Comparison of ENCODE assay signal across 1 cellular context in the genomic region with DNA sequence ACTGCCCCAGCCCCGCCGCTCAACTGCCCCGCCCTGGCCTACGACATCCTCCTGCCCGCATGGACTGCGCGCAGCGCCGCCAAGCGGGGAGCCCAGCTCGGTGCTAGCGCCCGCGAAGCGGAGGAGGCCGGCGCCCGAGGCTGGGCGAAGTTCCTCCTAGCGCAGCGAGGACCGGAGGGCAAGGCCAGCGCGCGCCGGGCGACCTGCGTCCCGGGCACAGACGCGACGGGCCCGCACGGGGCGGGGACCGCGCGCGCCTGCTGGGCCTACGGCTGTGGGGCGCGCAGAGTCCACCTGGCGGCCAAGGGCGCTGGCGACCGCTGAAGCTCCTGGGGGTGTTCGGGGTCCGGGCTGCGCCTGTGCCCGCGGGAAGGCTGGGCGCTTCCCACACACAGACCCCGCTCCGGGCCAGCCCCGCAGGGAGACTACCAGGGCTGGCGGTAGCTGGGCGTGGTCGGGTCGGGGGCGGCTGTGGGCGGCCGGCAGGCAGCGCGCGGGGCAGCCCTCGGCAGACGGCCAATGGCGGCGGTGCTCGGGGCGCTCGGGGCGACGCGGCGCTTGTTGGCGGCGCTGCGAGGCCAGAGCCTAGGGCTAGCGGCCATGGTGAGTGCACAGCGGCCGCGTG.
TF ChIP-seq lines count a peak whose summit lies in the region.

A gene (plus strand): TSS at position 511 of the 625 bp plus-strand sequence. CDS start 9 bp downstream, at position 520.

TF ChIP-seq in HepG2, 621 proteins besides CTCF, POLR2A, EP300 and RAD21 (continues in another document):
- TF ChIP-seq, protein P1, sequence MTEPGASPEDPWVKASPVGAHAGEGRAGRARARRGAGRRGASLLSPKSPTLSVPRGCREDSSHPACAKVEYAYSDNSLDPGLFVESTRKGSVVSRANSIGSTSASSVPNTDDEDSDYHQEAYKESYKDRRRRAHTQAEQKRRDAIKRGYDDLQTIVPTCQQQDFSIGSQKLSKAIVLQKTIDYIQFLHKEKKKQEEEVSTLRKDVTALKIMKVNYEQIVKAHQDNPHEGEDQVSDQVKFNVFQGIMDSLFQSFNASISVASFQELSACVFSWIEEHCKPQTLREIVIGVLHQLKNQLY (CRISPR knock-in tag; IDR thresholded peaks at IDR 0.05): no peak
- TF ChIP-seq, protein P2, sequence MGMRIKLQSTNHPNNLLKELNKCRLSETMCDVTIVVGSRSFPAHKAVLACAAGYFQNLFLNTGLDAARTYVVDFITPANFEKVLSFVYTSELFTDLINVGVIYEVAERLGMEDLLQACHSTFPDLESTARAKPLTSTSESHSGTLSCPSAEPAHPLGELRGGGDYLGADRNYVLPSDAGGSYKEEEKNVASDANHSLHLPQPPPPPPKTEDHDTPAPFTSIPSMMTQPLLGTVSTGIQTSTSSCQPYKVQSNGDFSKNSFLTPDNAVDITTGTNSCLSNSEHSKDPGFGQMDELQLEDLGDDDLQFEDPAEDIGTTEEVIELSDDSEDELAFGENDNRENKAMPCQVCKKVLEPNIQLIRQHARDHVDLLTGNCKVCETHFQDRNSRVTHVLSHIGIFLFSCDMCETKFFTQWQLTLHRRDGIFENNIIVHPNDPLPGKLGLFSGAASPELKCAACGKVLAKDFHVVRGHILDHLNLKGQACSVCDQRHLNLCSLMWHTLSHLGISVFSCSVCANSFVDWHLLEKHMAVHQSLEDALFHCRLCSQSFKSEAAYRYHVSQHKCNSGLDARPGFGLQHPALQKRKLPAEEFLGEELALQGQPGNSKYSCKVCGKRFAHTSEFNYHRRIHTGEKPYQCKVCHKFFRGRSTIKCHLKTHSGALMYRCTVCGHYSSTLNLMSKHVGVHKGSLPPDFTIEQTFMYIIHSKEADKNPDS (CRISPR knock-in tag; IDR thresholded peaks at IDR 0.05): no peak
- peak; percentile 76; the same call in 1 of the 2 replicates for TF ChIP-seq HOXA9 (CRISPR knock-in tag; IDR thresholded peaks at IDR 0.05; ENCODE audit: borderline replicate concordance)
- 0 out of 2 replicates have a peak, but pooled peaks have one; percentile 19 for TF ChIP-seq TGIF2 (CRISPR knock-in tag; IDR thresholded peaks at IDR 0.05)
- peak; percentile 91 for TF ChIP-seq YY1 (IDR thresholded peaks at IDR 0.05; ENCODE audit: insufficient read depth, insufficient replicate concordance, low read depth, low read length)
- peak; percentile 44 for TF ChIP-seq HNF4A (CRISPR knock-in tag; IDR thresholded peaks at IDR 0.05)
- no peak for TF ChIP-seq ZNF484 (CRISPR knock-in tag; IDR thresholded peaks at IDR 0.05; ENCODE audit: borderline replicate concordance, low read depth)
- peak; percentile 78; the same call in 1 of the 3 replicates for TF ChIP-seq MXI1 (IDR thresholded peaks at IDR 0.05; ENCODE audit: borderline replicate concordance, low read depth, low read length)
- TF ChIP-seq NFE2L2 (IDR thresholded peaks at IDR 0.05; ENCODE audit: low read length): no peak
- TF ChIP-seq, protein P3, sequence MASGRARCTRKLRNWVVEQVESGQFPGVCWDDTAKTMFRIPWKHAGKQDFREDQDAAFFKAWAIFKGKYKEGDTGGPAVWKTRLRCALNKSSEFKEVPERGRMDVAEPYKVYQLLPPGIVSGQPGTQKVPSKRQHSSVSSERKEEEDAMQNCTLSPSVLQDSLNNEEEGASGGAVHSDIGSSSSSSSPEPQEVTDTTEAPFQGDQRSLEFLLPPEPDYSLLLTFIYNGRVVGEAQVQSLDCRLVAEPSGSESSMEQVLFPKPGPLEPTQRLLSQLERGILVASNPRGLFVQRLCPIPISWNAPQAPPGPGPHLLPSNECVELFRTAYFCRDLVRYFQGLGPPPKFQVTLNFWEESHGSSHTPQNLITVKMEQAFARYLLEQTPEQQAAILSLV (CRISPR knock-in tag; IDR thresholded peaks at IDR 0.05; ENCODE audit: borderline replicate concordance): peak; percentile 85
- peak; percentile 22; the same call in 1 of the 2 replicates for TF ChIP-seq RARA (CRISPR knock-in tag; IDR thresholded peaks at IDR 0.05)
- peak; percentile 25; the same call in 1 of the 2 replicates for TF ChIP-seq ZNF317 (CRISPR knock-in tag; IDR thresholded peaks at IDR 0.05)
- TF ChIP-seq SRSF4 (IDR thresholded peaks at IDR 0.05; ENCODE audit: low read depth, low read length, poor library complexity, severe bottlenecking): no peak
- peak; percentile 42; the same call in 1 of the 2 replicates for TF ChIP-seq FOXK1 (CRISPR knock-in tag; IDR thresholded peaks at IDR 0.05; ENCODE audit: borderline replicate concordance, low read depth)
- TF ChIP-seq CBFB (CRISPR knock-in tag; IDR thresholded peaks at IDR 0.05): peak; percentile 78
- 0 out of 2 replicates have a peak, but pooled peaks have one; percentile 51 for TF ChIP-seq ZNF430 (CRISPR knock-in tag; IDR thresholded peaks at IDR 0.05)
- TF ChIP-seq POLR2G (IDR thresholded peaks at IDR 0.05; ENCODE audit: low read depth, low read length): peak; percentile 86
- TF ChIP-seq ELF3 (CRISPR knock-in tag; IDR thresholded peaks at IDR 0.05): peak; percentile 83
- no peak for TF ChIP-seq ZBTB21 (CRISPR knock-in tag; IDR thresholded peaks at IDR 0.05)
- TF ChIP-seq ZNF615 (CRISPR knock-in tag; IDR thresholded peaks at IDR 0.05; ENCODE audit: borderline replicate concordance): 0 out of 2 replicates have a peak, but pooled peaks have one; percentile 75
- no peak for TF ChIP-seq NCOR1 (IDR thresholded peaks at IDR 0.05; ENCODE audit: borderline replicate concordance, low read length)
- TF ChIP-seq ZNF572 (CRISPR knock-in tag; IDR thresholded peaks at IDR 0.05): no peak
- peak; percentile 80; the same call in 1 of the 2 replicates for TF ChIP-seq ZNF782 (CRISPR knock-in tag; IDR thresholded peaks at IDR 0.05; ENCODE audit: borderline replicate concordance)
- no peak for TF ChIP-seq POLR2AphosphoS2 (IDR thresholded peaks at IDR 0.05; ENCODE audit: low read depth, low read length)
- TF ChIP-seq, protein P4, sequence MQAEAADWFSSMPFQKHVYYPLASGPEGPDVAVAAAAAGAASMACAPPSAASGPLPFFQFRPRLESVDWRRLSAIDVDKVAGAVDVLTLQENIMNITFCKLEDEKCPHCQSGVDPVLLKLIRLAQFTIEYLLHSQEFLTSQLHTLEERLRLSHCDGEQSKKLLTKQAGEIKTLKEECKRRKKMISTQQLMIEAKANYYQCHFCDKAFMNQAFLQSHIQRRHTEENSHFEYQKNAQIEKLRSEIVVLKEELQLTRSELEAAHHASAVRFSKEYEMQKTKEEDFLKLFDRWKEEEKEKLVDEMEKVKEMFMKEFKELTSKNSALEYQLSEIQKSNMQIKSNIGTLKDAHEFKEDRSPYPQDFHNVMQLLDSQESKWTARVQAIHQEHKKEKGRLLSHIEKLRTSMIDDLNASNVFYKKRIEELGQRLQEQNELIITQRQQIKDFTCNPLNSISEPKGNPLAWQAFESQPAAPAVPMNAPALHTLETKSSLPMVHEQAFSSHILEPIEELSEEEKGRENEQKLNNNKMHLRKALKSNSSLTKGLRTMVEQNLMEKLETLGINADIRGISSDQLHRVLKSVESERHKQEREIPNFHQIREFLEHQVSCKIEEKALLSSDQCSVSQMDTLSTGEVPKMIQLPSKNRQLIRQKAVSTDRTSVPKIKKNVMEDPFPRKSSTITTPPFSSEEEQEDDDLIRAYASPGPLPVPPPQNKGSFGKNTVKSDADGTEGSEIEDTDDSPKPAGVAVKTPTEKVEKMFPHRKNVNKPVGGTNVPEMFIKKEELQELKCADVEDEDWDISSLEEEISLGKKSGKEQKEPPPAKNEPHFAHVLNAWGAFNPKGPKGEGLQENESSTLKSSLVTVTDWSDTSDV (CRISPR knock-in tag; IDR thresholded peaks at IDR 0.05): no peak
- TF ChIP-seq FOXC1 (CRISPR knock-in tag; IDR thresholded peaks at IDR 0.05; ENCODE audit: borderline replicate concordance): no peak
- TF ChIP-seq ZNF274 (CRISPR knock-in tag; IDR thresholded peaks at IDR 0.05): peak; percentile 79
- TF ChIP-seq ZNF34 (CRISPR knock-in tag; IDR thresholded peaks at IDR 0.05; ENCODE audit: borderline replicate concordance): peak; percentile 59; the same call in 1 of the 2 replicates
- peak; percentile 72 for TF ChIP-seq GATAD1 (CRISPR knock-in tag; IDR thresholded peaks at IDR 0.05)
- peak; percentile 66 for TF ChIP-seq ZNF749 (CRISPR knock-in tag; IDR thresholded peaks at IDR 0.05; ENCODE audit: borderline replicate concordance)
- no peak for TF ChIP-seq SMARCE1 (IDR thresholded peaks at IDR 0.05; ENCODE audit: borderline replicate concordance)
- TF ChIP-seq ZNF773 (CRISPR knock-in tag; IDR thresholded peaks at IDR 0.05; ENCODE audit: borderline replicate concordance): peak; percentile 43; the same call in 1 of the 2 replicates
- no peak for TF ChIP-seq ARID2 (CRISPR knock-in tag; IDR thresholded peaks at IDR 0.05; ENCODE audit: borderline replicate concordance)
- TF ChIP-seq, protein P5, sequence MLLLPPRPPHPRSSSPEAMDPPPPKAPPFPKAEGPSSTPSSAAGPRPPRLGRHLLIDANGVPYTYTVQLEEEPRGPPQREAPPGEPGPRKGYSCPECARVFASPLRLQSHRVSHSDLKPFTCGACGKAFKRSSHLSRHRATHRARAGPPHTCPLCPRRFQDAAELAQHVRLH (CRISPR knock-in tag; IDR thresholded peaks at IDR 0.05; ENCODE audit: borderline replicate concordance, low read depth): peak; percentile 70; the same call in 1 of the 2 replicates
- no peak for TF ChIP-seq EZH2 (conservative IDR thresholded peaks at IDR 0.05; ENCODE audit: low read depth, low read length)
- TF ChIP-seq ZNF670 (CRISPR knock-in tag; IDR thresholded peaks at IDR 0.05; ENCODE audit: borderline replicate concordance): peak; percentile 43; the same call in 1 of the 2 replicates
- no peak; the same call in 1 of the 2 replicates for TF ChIP-seq ZNF557 (CRISPR knock-in tag; IDR thresholded peaks at IDR 0.05)
- no peak for TF ChIP-seq KAT7 (CRISPR knock-in tag; IDR thresholded peaks at IDR 0.05; ENCODE audit: borderline replicate concordance)
- no peak for TF ChIP-seq WIZ (CRISPR knock-in tag; IDR thresholded peaks at IDR 0.05)
- TF ChIP-seq ZNF672 (CRISPR knock-in tag; IDR thresholded peaks at IDR 0.05): peak; percentile 46; the same call in 1 of the 2 replicates
- TF ChIP-seq ZNF530 (CRISPR knock-in tag; IDR thresholded peaks at IDR 0.05; ENCODE audit: low read depth): no peak
- TF ChIP-seq KAT8 (CRISPR knock-in tag; IDR thresholded peaks at IDR 0.05): peak; percentile 53; the same call in 1 of the 2 replicates
- TF ChIP-seq ZNF713 (CRISPR knock-in tag; IDR thresholded peaks at IDR 0.05): no peak
- TF ChIP-seq, protein P6, sequence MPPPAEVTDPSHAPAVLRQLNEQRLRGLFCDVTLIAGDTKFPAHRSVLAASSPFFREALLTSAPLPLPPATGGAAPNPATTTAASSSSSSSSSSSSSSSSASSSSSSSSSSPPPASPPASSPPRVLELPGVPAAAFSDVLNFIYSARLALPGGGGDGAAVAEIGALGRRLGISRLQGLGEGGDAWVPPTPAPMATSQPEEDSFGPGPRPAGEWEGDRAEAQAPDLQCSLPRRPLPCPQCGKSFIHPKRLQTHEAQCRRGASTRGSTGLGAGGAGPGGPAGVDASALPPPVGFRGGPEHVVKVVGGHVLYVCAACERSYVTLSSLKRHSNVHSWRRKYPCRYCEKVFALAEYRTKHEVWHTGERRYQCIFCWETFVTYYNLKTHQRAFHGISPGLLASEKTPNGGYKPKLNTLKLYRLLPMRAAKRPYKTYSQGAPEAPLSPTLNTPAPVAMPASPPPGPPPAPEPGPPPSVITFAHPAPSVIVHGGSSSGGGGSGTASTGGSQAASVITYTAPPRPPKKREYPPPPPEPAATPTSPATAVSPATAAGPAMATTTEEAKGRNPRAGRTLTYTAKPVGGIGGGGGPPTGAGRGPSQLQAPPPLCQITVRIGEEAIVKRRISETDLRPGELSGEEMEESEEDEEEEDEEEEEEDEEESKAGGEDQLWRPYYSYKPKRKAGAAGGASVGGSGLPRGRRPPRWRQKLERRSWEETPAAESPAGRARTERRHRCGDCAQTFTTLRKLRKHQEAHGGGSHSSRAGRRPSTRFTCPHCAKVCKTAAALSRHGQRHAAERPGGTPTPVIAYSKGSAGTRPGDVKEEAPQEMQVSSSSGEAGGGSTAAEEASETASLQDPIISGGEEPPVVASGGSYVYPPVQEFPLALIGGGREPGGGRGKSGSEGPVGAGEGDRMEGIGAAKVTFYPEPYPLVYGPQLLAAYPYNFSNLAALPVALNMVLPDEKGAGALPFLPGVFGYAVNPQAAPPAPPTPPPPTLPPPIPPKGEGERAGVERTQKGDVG (CRISPR knock-in tag; IDR thresholded peaks at IDR 0.05; ENCODE audit: borderline replicate concordance): no peak
- TF ChIP-seq HMG20B (CRISPR knock-in tag; conservative IDR thresholded peaks at IDR 0.05): no peak
- TF ChIP-seq, protein P7, sequence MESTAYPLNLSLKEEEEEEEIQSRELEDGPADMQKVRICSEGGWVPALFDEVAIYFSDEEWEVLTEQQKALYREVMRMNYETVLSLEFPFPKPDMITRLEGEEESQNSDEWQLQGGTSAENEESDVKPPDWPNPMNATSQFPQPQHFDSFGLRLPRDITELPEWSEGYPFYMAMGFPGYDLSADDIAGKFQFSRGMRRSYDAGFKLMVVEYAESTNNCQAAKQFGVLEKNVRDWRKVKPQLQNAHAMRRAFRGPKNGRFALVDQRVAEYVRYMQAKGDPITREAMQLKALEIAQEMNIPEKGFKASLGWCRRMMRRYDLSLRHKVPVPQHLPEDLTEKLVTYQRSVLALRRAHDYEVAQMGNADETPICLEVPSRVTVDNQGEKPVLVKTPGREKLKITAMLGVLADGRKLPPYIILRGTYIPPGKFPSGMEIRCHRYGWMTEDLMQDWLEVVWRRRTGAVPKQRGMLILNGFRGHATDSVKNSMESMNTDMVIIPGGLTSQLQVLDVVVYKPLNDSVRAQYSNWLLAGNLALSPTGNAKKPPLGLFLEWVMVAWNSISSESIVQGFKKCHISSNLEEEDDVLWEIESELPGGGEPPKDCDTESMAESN (CRISPR knock-in tag; conservative IDR thresholded peaks at IDR 0.05): peak; percentile 99
- TF ChIP-seq, protein P8, sequence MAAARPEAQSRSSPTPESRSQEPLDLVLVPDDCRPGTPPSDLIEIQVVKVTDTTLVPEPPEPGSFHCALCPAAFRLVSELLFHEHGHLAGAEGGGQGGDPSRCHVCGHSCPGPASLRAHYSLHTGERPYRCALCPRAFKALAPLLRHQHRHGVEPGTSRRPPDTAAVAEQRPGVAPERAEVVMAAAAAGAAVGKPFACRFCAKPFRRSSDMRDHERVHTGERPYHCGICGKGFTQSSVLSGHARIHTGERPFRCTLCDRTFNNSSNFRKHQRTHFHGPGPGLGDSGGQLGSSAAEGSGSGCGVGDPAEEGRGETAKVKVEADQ (CRISPR knock-in tag; IDR thresholded peaks at IDR 0.05; ENCODE audit: borderline replicate concordance): peak; percentile 94; the same call in 1 of the 2 replicates
- no peak for TF ChIP-seq ATAD3A (CRISPR knock-in tag; IDR thresholded peaks at IDR 0.05)
- no peak for TF ChIP-seq GPN1 (CRISPR knock-in tag; IDR thresholded peaks at IDR 0.05; ENCODE audit: borderline replicate concordance)
- TF ChIP-seq, protein P9, sequence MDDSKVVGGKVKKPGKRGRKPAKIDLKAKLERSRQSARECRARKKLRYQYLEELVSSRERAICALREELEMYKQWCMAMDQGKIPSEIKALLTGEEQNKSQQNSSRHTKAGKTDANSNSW (CRISPR knock-in tag; IDR thresholded peaks at IDR 0.05; ENCODE audit: borderline replicate concordance): no peak
- TF ChIP-seq ZNF12 (CRISPR knock-in tag; IDR thresholded peaks at IDR 0.05): peak; percentile 34; the same call in 1 of the 2 replicates
- 0 out of 2 replicates have a peak, but pooled peaks have one; percentile 36 for TF ChIP-seq ZNF329 (CRISPR knock-in tag; IDR thresholded peaks at IDR 0.05; ENCODE audit: low read depth)
- no peak for TF ChIP-seq KAT2B (IDR thresholded peaks at IDR 0.05; ENCODE audit: borderline replicate concordance, low read depth, low read length)
